ENCODE assay signal across 1 cellular context in the genomic region with DNA sequence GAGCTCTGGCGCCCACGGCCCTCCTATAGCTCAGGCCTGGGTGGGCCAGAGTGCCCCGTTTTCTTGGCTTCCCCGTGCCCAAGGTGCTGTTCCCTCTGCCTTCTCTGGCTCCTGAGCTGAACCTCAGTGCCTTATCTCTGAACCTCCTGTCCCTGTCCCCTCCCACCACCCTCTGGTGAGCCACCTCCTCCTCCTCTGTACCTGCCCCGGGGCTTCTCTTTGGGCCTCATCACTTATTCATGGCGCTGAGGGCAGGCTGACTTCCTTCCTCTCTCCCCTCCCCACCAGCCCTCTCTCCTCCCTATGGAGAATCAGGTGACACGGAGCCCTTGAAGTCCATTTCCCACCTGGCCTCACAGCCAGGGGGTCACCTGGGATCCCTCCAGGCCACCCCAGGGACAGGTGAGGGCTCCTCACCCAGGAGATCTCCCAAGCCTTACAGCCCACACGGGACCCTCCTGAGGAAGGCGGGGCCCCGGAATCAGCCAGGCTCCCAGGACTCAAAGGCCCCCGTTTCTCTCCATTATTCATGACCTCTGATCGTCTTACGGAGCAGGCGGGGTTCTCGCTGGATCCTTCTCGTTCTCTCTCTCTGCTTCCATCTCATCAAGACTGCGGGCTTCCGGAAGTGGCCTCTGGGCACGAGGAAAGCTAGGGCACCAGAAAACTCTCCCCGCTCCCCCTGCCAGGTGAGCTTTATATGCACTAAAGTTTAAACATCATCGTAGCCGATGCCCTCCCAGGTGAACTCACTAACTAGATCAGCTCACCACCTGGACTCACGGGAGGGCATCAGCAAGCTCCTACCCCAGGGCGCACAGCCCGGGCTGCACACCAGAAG.
TF ChIP-seq lines count a peak whose summit lies in the region.

A gene with protein sequence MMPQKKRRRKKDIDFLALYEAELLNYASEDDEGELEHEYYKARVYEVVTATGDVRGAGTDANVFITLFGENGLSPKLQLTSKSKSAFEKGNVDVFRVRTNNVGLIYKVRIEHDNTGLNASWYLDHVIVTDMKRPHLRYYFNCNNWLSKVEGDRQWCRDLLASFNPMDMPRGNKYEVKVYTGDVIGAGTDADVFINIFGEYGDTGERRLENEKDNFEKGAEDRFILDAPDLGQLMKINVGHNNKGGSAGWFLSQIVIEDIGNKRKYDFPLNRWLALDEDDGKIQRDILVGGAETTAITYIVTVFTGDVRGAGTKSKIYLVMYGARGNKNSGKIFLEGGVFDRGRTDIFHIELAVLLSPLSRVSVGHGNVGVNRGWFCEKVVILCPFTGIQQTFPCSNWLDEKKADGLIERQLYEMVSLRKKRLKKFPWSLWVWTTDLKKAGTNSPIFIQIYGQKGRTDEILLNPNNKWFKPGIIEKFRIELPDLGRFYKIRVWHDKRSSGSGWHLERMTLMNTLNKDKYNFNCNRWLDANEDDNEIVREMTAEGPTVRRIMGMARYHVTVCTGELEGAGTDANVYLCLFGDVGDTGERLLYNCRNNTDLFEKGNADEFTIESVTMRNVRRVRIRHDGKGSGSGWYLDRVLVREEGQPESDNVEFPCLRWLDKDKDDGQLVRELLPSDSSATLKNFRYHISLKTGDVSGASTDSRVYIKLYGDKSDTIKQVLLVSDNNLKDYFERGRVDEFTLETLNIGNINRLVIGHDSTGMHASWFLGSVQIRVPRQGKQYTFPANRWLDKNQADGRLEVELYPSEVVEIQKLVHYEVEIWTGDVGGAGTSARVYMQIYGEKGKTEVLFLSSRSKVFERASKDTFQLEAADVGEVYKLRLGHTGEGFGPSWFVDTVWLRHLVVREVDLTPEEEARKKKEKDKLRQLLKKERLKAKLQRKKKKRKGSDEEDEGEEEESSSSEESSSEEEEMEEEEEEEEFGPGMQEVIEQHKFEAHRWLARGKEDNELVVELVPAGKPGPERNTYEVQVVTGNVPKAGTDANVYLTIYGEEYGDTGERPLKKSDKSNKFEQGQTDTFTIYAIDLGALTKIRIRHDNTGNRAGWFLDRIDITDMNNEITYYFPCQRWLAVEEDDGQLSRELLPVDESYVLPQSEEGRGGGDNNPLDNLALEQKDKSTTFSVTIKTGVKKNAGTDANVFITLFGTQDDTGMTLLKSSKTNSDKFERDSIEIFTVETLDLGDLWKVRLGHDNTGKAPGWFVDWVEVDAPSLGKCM (N-terminal part only) (minus strand): TSS at position 106 of the 841 bp plus-strand sequence. CDS start 187 bp downstream, outside the sequence.

TF ChIP-seq in GM23338, 12 proteins besides CTCF, POLR2A, EP300 and RAD21 (continued from another document):
- TF ChIP-seq, protein P1, sequence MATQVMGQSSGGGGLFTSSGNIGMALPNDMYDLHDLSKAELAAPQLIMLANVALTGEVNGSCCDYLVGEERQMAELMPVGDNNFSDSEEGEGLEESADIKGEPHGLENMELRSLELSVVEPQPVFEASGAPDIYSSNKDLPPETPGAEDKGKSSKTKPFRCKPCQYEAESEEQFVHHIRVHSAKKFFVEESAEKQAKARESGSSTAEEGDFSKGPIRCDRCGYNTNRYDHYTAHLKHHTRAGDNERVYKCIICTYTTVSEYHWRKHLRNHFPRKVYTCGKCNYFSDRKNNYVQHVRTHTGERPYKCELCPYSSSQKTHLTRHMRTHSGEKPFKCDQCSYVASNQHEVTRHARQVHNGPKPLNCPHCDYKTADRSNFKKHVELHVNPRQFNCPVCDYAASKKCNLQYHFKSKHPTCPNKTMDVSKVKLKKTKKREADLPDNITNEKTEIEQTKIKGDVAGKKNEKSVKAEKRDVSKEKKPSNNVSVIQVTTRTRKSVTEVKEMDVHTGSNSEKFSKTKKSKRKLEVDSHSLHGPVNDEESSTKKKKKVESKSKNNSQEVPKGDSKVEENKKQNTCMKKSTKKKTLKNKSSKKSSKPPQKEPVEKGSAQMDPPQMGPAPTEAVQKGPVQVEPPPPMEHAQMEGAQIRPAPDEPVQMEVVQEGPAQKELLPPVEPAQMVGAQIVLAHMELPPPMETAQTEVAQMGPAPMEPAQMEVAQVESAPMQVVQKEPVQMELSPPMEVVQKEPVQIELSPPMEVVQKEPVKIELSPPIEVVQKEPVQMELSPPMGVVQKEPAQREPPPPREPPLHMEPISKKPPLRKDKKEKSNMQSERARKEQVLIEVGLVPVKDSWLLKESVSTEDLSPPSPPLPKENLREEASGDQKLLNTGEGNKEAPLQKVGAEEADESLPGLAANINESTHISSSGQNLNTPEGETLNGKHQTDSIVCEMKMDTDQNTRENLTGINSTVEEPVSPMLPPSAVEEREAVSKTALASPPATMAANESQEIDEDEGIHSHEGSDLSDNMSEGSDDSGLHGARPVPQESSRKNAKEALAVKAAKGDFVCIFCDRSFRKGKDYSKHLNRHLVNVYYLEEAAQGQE (IDR thresholded peaks at IDR 0.05; ENCODE audit: unreplicated experiment) = no peak
